Comparison of ENCODE assay signal across 8 cellular contexts in genomic region chr15:66386204-66387123, GRCh38. TPM values are rescaled to one million over a fixed set of nuclear protein-coding genes. Genes with fewer than 3 reads are reported as not detected.
DNase-seq lines count a peak whose midpoint lies in the region; ATAC-seq, FAIRE-seq and TF ChIP-seq lines count a peak whose summit lies in the region.

TSS of gene MAP2K1 (plus strand) at chr15:66386912. CDS start at chr15:66387348, 436 bp downstream.

- H3K27ac Mint-ChIP-seq in naive B cell = peak within 1 kb of the TSS; percentile 92 to 100 (median 99)
- H3K27ac Mint-ChIP-seq in stimulated activated memory B cell treated with anti-CD40 and anti-IgM and Interleukin-4, amounts not matched to agents 10 μg/mL and 1 μg/mL and 100 μg/mL, for 72 hours = peak within 1 kb of the TSS; percentile 94

- DNase-seq in RCC 7860 (ENCODE audit: low spot score) (peak; percentile 93), activated T-helper 1 cell treated with Interleukin-2 at 50 U/mL for 16 hours (ENCODE audit: low read depth) (peak; percentile 97), esophagus squamous epithelium (lab: John Stamatoyannopoulos, UW) (peak; percentile 83), naive B cell (peak; percentile 98)

- FAIRE-seq in RCC 7860 (lab: Jason Lieb, UNC) = no peak

- peak within 1 kb of the TSS; percentile 81 to 100 (median 96) for H3K4me3 Mint-ChIP-seq in naive B cell
- peak within 1 kb of the TSS; percentile 98 for H3K4me3 Mint-ChIP-seq in stimulated activated memory B cell treated with anti-CD40 and anti-IgM and Interleukin-4, amounts not matched to agents 10 μg/mL and 1 μg/mL and 100 μg/mL, for 72 hours

- intact Hi-C loops in esophagus squamous epithelium (cut with DNase I) = loop anchor here (5.0 kb wide), 1 partner anchor 111 kb away; the partner anchor contains the start of gene SNAPC5

- peaks cover 44 to 55% (median 53%) of the 10 kb centered on the region in 3 donors for H3K4me1 Mint-ChIP-seq in naive B cell
- peaks cover 63% of the 10 kb centered on the region for H3K4me1 Mint-ChIP-seq in stimulated activated memory B cell treated with anti-CD40 and anti-IgM and Interleukin-4, amounts not matched to agents 10 μg/mL and 1 μg/mL and 100 μg/mL, for 72 hours

- H3K36me3 ChIP-seq in DOHH2 (ENCODE audit: control insufficient read depth, low read length) (peaks cover 37% of the 10 kb centered on the region), KOPT-K1 (ENCODE audit: insufficient read depth, low read length) (no peaks in the 10 kb centered on the region; the same call in 1 of the 2 replicates), esophagus squamous epithelium (no peaks in the 10 kb centered on the region)

- H3K27ac ChIP-seq in DOHH2 (ENCODE audit: low read depth, low read length) = peak within 1 kb of the TSS; percentile 87
- peak within 1 kb of the TSS; percentile 61 for H3K27ac ChIP-seq in KOPT-K1 (ENCODE audit: low read depth, low read length, poor library complexity, severe bottlenecking)
- peak within 1 kb of the TSS; percentile 94 to 98 (median 96) for H3K27ac ChIP-seq in esophagus squamous epithelium

- H3K9me3 Mint-ChIP-seq in naive B cell = no peaks in the 10 kb centered on the region
- no peaks in the 10 kb centered on the region for H3K9me3 Mint-ChIP-seq in stimulated activated memory B cell treated with anti-CD40 and anti-IgM and Interleukin-4, amounts not matched to agents 10 μg/mL and 1 μg/mL and 100 μg/mL, for 72 hours

- WGBS in esophagus squamous epithelium, 2 donors = 7 to 14% methylated on average over 20 to 21 of the region's 69 CpGs

- TF ChIP-seq POLR2A in esophagus squamous epithelium (IDR thresholded peaks at IDR 0.05) = peak in 2 of 4 donors; percentile 38 to 76

- peak within 1 kb of the TSS; percentile 71 for H3K4me2 ChIP-seq in DOHH2 (ENCODE audit: low read length)

- H3K4me3 ChIP-seq in DOHH2 (ENCODE audit: low read length) (peak within 1 kb of the TSS; percentile 86), esophagus squamous epithelium (peak within 1 kb of the TSS; percentile 67 to 98 (median 88))

- peaks cover 0 to 8% of the 10 kb centered on the region in 2 donors for H3K36me3 Mint-ChIP-seq in naive B cell
- peaks cover 7% of the 10 kb centered on the region for H3K36me3 Mint-ChIP-seq in stimulated activated memory B cell treated with anti-CD40 and anti-IgM and Interleukin-4, amounts not matched to agents 10 μg/mL and 1 μg/mL and 100 μg/mL, for 72 hours

- TF ChIP-seq CTCF in DOHH2 (IDR thresholded peaks at IDR 0.05; ENCODE audit: low read depth, low read length, poor library complexity, severe bottlenecking) (peak; percentile 81), esophagus squamous epithelium (IDR thresholded peaks at IDR 0.05) (peak; percentile 40 to 66 (median 55))

- H3K9me3 ChIP-seq in DOHH2 (ENCODE audit: control insufficient read depth, insufficient read depth, low read length) (no peaks in the 10 kb centered on the region), KOPT-K1 (ENCODE audit: insufficient read depth, low read length, poor library complexity, severe bottlenecking) (no peaks in the 10 kb centered on the region), esophagus squamous epithelium (no peaks in the 10 kb centered on the region)

- peaks cover 26% of the 10 kb centered on the region for H3F3A ChIP-seq in DOHH2 (ENCODE audit: control insufficient read depth, insufficient read depth)

- H3K27me3 Mint-ChIP-seq in naive B cell = no peaks in the 10 kb centered on the region
- H3K27me3 Mint-ChIP-seq in stimulated activated memory B cell treated with anti-CD40 and anti-IgM and Interleukin-4, amounts not matched to agents 10 μg/mL and 1 μg/mL and 100 μg/mL, for 72 hours = no peaks in the 10 kb centered on the region

- ATAC-seq in GM21786 (IDR thresholded peaks at IDR 0.05; ENCODE audit: unreplicated experiment) (peak; percentile 70), naive B cell (ENCODE audit: low read depth in 2 of 2) (peak; percentile 83 to 86)
- peak; percentile 94 for ATAC-seq in stimulated activated memory B cell treated with anti-CD40 and anti-IgM and Interleukin-4, amounts not matched to agents 10 μg/mL and 1 μg/mL and 100 μg/mL, for 72 hours

- H3K9me2 ChIP-seq in DOHH2 (replicated peaks; ENCODE audit: control insufficient read depth, low read length) = no peaks in the 10 kb centered on the region

- H3K4me1 ChIP-seq in DOHH2 (ENCODE audit: control insufficient read depth, low read length) (peaks cover 38% of the 10 kb centered on the region), esophagus squamous epithelium (peaks cover 13 to 48% (median 15%) of the 10 kb centered on the region in 3 donors)

- H4K20me1 ChIP-seq in DOHH2 (ENCODE audit: control insufficient read depth, insufficient read depth, low read depth, low read length) = peaks cover 7% of the 10 kb centered on the region; the same call in 1 of the 2 replicates

- H3K27me3 ChIP-seq in DOHH2 (ENCODE audit: control insufficient read depth, low read length) (no peaks in the 10 kb centered on the region), esophagus squamous epithelium (no peaks in the 10 kb centered on the region)

- peaks cover 60% of the 10 kb centered on the region for H3K79me2 ChIP-seq in DOHH2 (ENCODE audit: control insufficient read depth, low read length)

RNA-seq across cellular contexts. Expression of gene MAP2K1, which starts in this region (rescaled TPM):
- total RNA-seq in esophagus squamous epithelium = 10 to 100 TPM; 29.0 to 53.4 (median 45.3) TPM
- 10 to 100 TPM; 40.0 to 45.8 (median 42.5) TPM for polyA plus RNA-seq in naive B cell (ENCODE audit: low read depth in 6 of 6)

Comparison
In these comparisons a context has a peak if more than half of its experiments do, and no peak if none do; other contexts are left out.
1. Peak in every context shown above with its lines: DNase-seq, ATAC-seq, H3K4me3 ChIP-seq and H3K27ac ChIP-seq.